5 cellular contexts compared by ENCODE assay signal in the genomic region with DNA sequence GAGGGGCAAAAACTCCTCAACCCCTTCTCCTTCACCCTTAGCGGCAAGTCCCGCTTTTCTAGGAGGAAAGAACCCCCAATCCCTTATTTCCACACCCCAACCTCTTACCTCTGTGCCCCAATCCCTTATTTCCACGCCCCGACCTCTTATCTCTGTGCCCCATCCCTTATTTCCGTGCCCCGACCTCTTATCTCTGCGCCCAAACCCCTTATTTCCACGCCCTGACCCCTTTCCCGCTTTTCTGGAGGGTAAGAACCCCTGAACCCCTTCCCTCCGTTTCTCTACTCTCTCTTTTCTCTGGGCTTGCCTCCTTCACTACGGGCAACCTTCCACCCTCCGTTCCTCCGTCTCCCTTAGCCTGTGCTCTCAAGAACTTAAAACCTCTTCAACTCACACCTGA. TPM values are rescaled to one million over a fixed set of nuclear protein-coding genes. Genes with fewer than 3 reads are reported as not detected.
"Had no signal": no experiment of that assay in that cellular context is flagged by ENCODE, and none has a peak within 500 bp of the region (broad histone marks: within the 10 kb centered on the region; RNA-seq: fewer than 3 reads in every experiment).

No MANE protein-coding gene starts in this region.

RNA-seq across cellular contexts. Expression of gene ART1, which starts 3.9 kb away (rescaled TPM):
- total RNA-seq: M059J, PC-3, Peyer's patch, SJSA1 had no signal
- polyA plus RNA-seq: SK-N-SH had no signal

RNA-seq across cellular contexts. Expression of gene ART5, which starts 7.1 kb away (rescaled TPM):
- total RNA-seq: M059J, PC-3, Peyer's patch, SJSA1 had no signal
